Comparison of ENCODE assay signal across 1 cellular context in the genomic region with DNA sequence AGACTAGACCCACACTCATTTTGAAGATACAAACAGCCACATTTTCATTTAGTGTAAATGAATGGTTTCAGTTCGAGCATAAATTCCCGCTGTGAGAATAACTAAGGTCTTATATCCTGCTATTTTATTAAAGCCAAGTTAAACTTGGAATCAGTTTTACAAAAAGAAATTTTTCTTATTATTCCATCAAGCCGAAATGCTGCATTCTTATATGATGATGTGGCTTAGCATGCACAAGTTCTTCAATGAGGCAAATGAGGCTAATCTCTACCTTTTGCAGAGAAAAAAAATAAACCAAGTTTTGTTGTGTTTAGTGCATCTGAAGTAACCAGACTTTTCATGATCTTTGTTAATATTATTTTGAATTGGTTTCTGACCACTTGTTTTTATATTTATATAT.
TF ChIP-seq lines count a peak whose summit lies in the region.

No MANE protein-coding gene starts in this region.

TF ChIP-seq in SK-N-SH treated with all-trans-retinoic acid at 6 μM for 48 hours, 23 proteins besides CTCF, POLR2A, EP300 and RAD21 (continued from another document):
- TF ChIP-seq TOX (CRISPR knock-in tag; IDR thresholded peaks at IDR 0.05; ENCODE audit: borderline replicate concordance): no peak
